8 cellular contexts compared by ENCODE assay signal in the genomic region with DNA sequence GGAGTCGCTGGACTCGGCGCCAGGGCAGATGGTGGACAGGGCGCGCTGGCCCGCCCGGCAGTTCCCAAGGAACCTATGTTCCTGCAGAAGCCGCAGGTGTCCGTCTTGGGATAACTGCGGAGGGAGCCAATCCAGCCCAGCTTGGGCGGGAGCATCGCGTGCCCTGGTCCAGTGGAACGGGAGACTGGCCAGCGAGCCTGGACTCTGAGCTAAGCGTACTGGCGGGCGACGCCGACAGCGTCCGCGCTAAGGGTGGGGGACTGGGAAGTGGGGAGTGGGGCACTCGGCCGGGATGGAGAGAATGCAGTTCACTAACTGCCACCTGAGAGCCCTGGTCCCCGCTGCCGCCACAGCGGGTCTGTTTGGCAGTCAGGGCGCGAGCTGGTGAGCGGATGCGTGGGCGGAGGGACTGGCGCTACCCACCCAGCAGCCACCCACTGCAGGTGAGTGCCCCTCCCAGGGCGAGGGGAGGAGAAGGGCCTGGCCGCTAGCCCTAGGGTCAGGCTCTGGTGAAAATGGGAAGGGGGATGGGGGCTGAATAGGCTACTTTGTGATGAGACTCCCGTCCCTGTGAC. TPM values are rescaled to one million over a fixed set of nuclear protein-coding genes. Genes with fewer than 3 reads are reported as not detected.
DNase-seq lines count a peak whose midpoint lies in the region; ATAC-seq and TF ChIP-seq lines count a peak whose summit lies in the region.

No MANE protein-coding gene starts in this region.

- intact Hi-C loops in left ventricle myocardium inferior (cut with micrococcal nuclease), result no loop called here

- peaks cover 7% of the 10 kb centered on the region for H3K27me3 ChIP-seq in left ventricle myocardium inferior (ENCODE audit: low read depth)
- peaks cover 3% of the 10 kb centered on the region for H3K27me3 ChIP-seq in skeletal muscle satellite cell (ENCODE audit: control insufficient read depth, insufficient read depth, low read length)

- no peak for ATAC-seq in activated T-cell treated with anti-CD3 and anti-CD28 coated beads, Interleukin-2, amount 50 U/mL, for 4 hours
- no peak for ATAC-seq in GM21786 (IDR thresholded peaks at IDR 0.05; ENCODE audit: unreplicated experiment)
- no peak for ATAC-seq in HG02642 (IDR thresholded peaks at IDR 0.05; ENCODE audit: poor library complexity, unreplicated experiment)

- no peaks in the 10 kb centered on the region for H3K36me3 Mint-ChIP-seq in activated T-cell treated with anti-CD3 and anti-CD28 coated beads, Interleukin-2, amount 50 U/mL, for 4 hours (ENCODE audit: insufficient read depth)

- H3K4me1 Mint-ChIP-seq in activated T-cell treated with anti-CD3 and anti-CD28 coated beads, Interleukin-2, amount 50 U/mL, for 4 hours (ENCODE audit: low read depth), result peaks cover 26% of the 10 kb centered on the region

- peaks cover 26% of the 10 kb centered on the region for H3K27me3 Mint-ChIP-seq in activated T-cell treated with anti-CD3 and anti-CD28 coated beads, Interleukin-2, amount 50 U/mL, for 4 hours (ENCODE audit: low read depth)

- TF ChIP-seq CTCF in HEK293 (tag by site-specific recombination; IDR thresholded peaks at IDR 0.05), result no peak
- no peak for TF ChIP-seq CTCF in left ventricle myocardium inferior (IDR thresholded peaks at IDR 0.05; ENCODE audit: borderline replicate concordance)

- H3K9ac ChIP-seq in skeletal muscle satellite cell (ENCODE audit: low read depth, low read length), result peak overlapping the region; percentile 85

- H3K4me3 ChIP-seq in HEK293 (ENCODE audit: low read depth, low read length) (peak overlapping the region; percentile 59), left ventricle myocardium inferior (peak overlapping the region; percentile 73), skeletal muscle satellite cell (ENCODE audit: low read length) (peak overlapping the region; percentile 88)

- CTCF ChIA-PET in HEK293 (lab: Yijun Ruan, JAX), result interaction anchor here (0.6 to 2.0 kb wide), 9 partner anchors 8 to 850 kb away, joined by 3 to 7 read pairs (median 3); no protein-coding TSS in a partner anchor

- POLR2A ChIA-PET in HEK293 (lab: Yijun Ruan, JAX), result interaction anchor here (1.4 to 4.7 kb wide), 2 partner anchors 32 to 422 kb away, joined by 5 to 21 read pairs; no protein-coding TSS in a partner anchor

- peak overlapping the region; percentile 82 for H3K4me2 ChIP-seq in skeletal muscle satellite cell (ENCODE audit: low read length)

- H3K9me3 Mint-ChIP-seq in activated T-cell treated with anti-CD3 and anti-CD28 coated beads, Interleukin-2, amount 50 U/mL, for 4 hours, result no peaks in the 10 kb centered on the region

- H3K4me3 Mint-ChIP-seq in activated T-cell treated with anti-CD3 and anti-CD28 coated beads, Interleukin-2, amount 50 U/mL, for 4 hours, result peak overlapping the region; percentile 83

- H3K36me3 ChIP-seq in HEK293 (ENCODE audit: control insufficient read depth in 2 of 2, insufficient read depth in 1 of 2, low read length in 2 of 2) (no peaks in the 10 kb centered on the region), left ventricle myocardium inferior (no peaks in the 10 kb centered on the region), skeletal muscle satellite cell (ENCODE audit: insufficient read depth, low read length) (no peaks in the 10 kb centered on the region)

- H3K4me1 ChIP-seq in HEK293 (ENCODE audit: control insufficient read depth, insufficient read depth, low read length) (peaks cover 3% of the 10 kb centered on the region; the same call in 1 of the 2 replicates), left ventricle myocardium inferior (peaks cover 25% of the 10 kb centered on the region), skeletal muscle satellite cell (ENCODE audit: control insufficient read depth, insufficient read depth, low read length) (peaks cover 7% of the 10 kb centered on the region)

- DNase-seq in activated T-cell treated with anti-CD3 and anti-CD28 coated beads, Interleukin-2, amount 50 U/mL, for 4 hours, result peak; percentile 27
- no peak for DNase-seq in left ventricle myocardium inferior
- DNase-seq in NCI-H774 (lab: John Stamatoyannopoulos, UW), result no peak
- no peak for DNase-seq in AML-193 (lab: John Stamatoyannopoulos, UW)

- H3K9me3 ChIP-seq in HEK293 (ENCODE audit: control insufficient read depth, insufficient read depth, low read depth, low read length) (no peaks in the 10 kb centered on the region), left ventricle myocardium inferior (replicated peaks) (no peaks in the 10 kb centered on the region), skeletal muscle satellite cell (replicated peaks; ENCODE audit: low read length) (no peaks in the 10 kb centered on the region)

- H3K27ac ChIP-seq in HEK293 (ENCODE audit: extremely low read depth, low read depth, low read length) (no peak overlapping the region; the same call in 1 of the 2 replicates), left ventricle myocardium inferior (replicated peaks) (no peak overlapping the region)

TF ChIP-seq in HEK293, 187 proteins besides CTCF, POLR2A, EP300 and RAD21 (continues in another document):
- no peak for TF ChIP-seq ZNF433 (tag by site-specific recombination; IDR thresholded peaks at IDR 0.05; ENCODE audit: low read depth)
- TF ChIP-seq ZNF555 (tag by site-specific recombination; conservative IDR thresholded peaks at IDR 0.05), result no peak
- no peak for TF ChIP-seq ZNF473 (tag by site-specific recombination; IDR thresholded peaks at IDR 0.05)
- TF ChIP-seq ZNF140 (tag by site-specific recombination; IDR thresholded peaks at IDR 0.05), result no peak
- TF ChIP-seq, protein P1, sequence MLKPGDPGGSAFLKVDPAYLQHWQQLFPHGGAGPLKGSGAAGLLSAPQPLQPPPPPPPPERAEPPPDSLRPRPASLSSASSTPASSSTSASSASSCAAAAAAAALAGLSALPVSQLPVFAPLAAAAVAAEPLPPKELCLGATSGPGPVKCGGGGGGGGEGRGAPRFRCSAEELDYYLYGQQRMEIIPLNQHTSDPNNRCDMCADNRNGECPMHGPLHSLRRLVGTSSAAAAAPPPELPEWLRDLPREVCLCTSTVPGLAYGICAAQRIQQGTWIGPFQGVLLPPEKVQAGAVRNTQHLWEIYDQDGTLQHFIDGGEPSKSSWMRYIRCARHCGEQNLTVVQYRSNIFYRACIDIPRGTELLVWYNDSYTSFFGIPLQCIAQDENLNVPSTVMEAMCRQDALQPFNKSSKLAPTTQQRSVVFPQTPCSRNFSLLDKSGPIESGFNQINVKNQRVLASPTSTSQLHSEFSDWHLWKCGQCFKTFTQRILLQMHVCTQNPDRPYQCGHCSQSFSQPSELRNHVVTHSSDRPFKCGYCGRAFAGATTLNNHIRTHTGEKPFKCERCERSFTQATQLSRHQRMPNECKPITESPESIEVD (tag by site-specific recombination; IDR thresholded peaks at IDR 0.05), result no peak
- TF ChIP-seq ZSCAN16 (tag by site-specific recombination; IDR thresholded peaks at IDR 0.05), result no peak
- TF ChIP-seq ZNF571 (tag by site-specific recombination; IDR thresholded peaks at IDR 0.05), result no peak
- TF ChIP-seq ZNF561 (tag by site-specific recombination; IDR thresholded peaks at IDR 0.05; ENCODE audit: borderline replicate concordance), result no peak
- TF ChIP-seq SCRT2 (tag by site-specific recombination; IDR thresholded peaks at IDR 0.05), result peak; percentile 70
- TF ChIP-seq ZNF184 (tag by site-specific recombination; IDR thresholded peaks at IDR 0.05), result no peak
- no peak for TF ChIP-seq ZBTB17 (tag by site-specific recombination; IDR thresholded peaks at IDR 0.05)
- TF ChIP-seq, protein P2, sequence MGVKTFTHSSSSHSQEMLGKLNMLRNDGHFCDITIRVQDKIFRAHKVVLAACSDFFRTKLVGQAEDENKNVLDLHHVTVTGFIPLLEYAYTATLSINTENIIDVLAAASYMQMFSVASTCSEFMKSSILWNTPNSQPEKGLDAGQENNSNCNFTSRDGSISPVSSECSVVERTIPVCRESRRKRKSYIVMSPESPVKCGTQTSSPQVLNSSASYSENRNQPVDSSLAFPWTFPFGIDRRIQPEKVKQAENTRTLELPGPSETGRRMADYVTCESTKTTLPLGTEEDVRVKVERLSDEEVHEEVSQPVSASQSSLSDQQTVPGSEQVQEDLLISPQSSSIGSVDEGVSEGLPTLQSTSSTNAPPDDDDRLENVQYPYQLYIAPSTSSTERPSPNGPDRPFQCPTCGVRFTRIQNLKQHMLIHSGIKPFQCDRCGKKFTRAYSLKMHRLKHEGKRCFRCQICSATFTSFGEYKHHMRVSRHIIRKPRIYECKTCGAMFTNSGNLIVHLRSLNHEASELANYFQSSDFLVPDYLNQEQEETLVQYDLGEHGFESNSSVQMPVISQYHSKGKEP (tag by site-specific recombination; IDR thresholded peaks at IDR 0.05), result no peak
- no peak for TF ChIP-seq TRIM28 (IDR thresholded peaks at IDR 0.05; ENCODE audit: borderline replicate concordance, low read length)
- no peak for TF ChIP-seq ZNF211 (tag by site-specific recombination; IDR thresholded peaks at IDR 0.05; ENCODE audit: low read depth)
- TF ChIP-seq, protein P3, sequence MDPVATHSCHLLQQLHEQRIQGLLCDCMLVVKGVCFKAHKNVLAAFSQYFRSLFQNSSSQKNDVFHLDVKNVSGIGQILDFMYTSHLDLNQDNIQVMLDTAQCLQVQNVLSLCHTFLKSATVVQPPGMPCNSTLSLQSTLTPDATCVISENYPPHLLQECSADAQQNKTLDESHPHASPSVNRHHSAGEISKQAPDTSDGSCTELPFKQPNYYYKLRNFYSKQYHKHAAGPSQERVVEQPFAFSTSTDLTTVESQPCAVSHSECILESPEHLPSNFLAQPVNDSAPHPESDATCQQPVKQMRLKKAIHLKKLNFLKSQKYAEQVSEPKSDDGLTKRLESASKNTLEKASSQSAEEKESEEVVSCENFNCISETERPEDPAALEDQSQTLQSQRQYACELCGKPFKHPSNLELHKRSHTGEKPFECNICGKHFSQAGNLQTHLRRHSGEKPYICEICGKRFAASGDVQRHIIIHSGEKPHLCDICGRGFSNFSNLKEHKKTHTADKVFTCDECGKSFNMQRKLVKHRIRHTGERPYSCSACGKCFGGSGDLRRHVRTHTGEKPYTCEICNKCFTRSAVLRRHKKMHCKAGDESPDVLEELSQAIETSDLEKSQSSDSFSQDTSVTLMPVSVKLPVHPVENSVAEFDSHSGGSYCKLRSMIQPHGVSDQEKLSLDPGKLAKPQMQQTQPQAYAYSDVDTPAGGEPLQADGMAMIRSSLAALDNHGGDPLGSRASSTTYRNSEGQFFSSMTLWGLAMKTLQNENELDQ (tag by site-specific recombination; IDR thresholded peaks at IDR 0.05; ENCODE audit: low read depth), result no peak
- TF ChIP-seq ZNF132 (tag by site-specific recombination; IDR thresholded peaks at IDR 0.05; ENCODE audit: borderline replicate concordance), result no peak
- no peak for TF ChIP-seq ZNF10 (tag by site-specific recombination; IDR thresholded peaks at IDR 0.05)
- peak; percentile 78 for TF ChIP-seq ZFHX2 (tag by site-specific recombination; conservative IDR thresholded peaks at IDR 0.05)
- peak; percentile 53 for TF ChIP-seq EGR2 (tag by site-specific recombination; IDR thresholded peaks at IDR 0.05; ENCODE audit: low read depth)

RNA-seq across cellular contexts. Expression of a gene that starts 1.3 kb away (rescaled TPM):
- 1 to 10 TPM; 5.8 to 6.1 (median 6.1) TPM for total RNA-seq in activated T-cell treated with anti-CD3 and anti-CD28 coated beads, Interleukin-2, amount 50 U/mL, for 4 hours
- 1.8 TPM for total RNA-seq in left ventricle myocardium inferior
- 0.87 and 1.0 TPM in 2 replicates for total RNA-seq in skeletal muscle satellite cell (2012; rRNA removed)
